Comparison of ENCODE assay signal across 8 cellular contexts in genomic region chr11:118996926-118997626, GRCh38. TPM values are rescaled to one million over a fixed set of nuclear protein-coding genes. Genes with fewer than 3 reads are reported as not detected.
A peak's percentile ranks its signal among the peaks of the same experiment; 100 is the strongest.
DNase-seq lines count a peak whose midpoint lies in the region; ATAC-seq and TF ChIP-seq lines count a peak whose summit lies in the region.

No MANE protein-coding gene starts in this region.

- no peak for TF ChIP-seq POLR2A in uterus (IDR thresholded peaks at IDR 0.05)

- peaks cover 0 to 50% (median 6%) of the 10 kb centered on the region in 3 donors for H3K36me3 Mint-ChIP-seq in CD8-positive, alpha-beta memory T cell
- H3K36me3 Mint-ChIP-seq in naive thymus-derived CD8-positive, alpha-beta T cell: peaks cover 0 to 28% (median 8%) of the 10 kb centered on the region in 3 donors

- H3K27me3 Mint-ChIP-seq in CD8-positive, alpha-beta memory T cell: peaks cover 0 to 3% of the 10 kb centered on the region in 2 donors
- no peaks in the 10 kb centered on the region for H3K27me3 Mint-ChIP-seq in naive thymus-derived CD8-positive, alpha-beta T cell

- ATAC-seq in GM21360 (IDR thresholded peaks at IDR 0.05; ENCODE audit: unreplicated experiment): peak; percentile 4
- peak; percentile 37 to 41 for ATAC-seq in naive thymus-derived CD8-positive, alpha-beta T cell

- TF ChIP-seq CTCF in epithelial cell of proximal tubule (conservative IDR thresholded peaks at IDR 0.05; ENCODE audit: low read depth, low read length) (no peak), uterus (IDR thresholded peaks at IDR 0.05) (no peak)

- H3K27ac ChIP-seq in CD8-positive, alpha-beta memory T cell (ENCODE audit: low read depth, low read length): peak overlapping the region; percentile 84
- H3K27ac ChIP-seq in uterus: peak overlapping the region; percentile 82 to 85

- no peaks in the 10 kb centered on the region for H3K27me3 ChIP-seq in CD8-positive, alpha-beta memory T cell (ENCODE audit: insufficient read depth, low read length, poor library complexity, severe bottlenecking)
- no peaks in the 10 kb centered on the region for H3K27me3 ChIP-seq in uterus

- H3K4me3 ChIP-seq in CD8-positive, alpha-beta memory T cell (ENCODE audit: low read length): peak overlapping the region; percentile 94
- H3K4me3 ChIP-seq in epithelial cell of proximal tubule (ENCODE audit: low read depth, low read length): peak overlapping the region; percentile 91
- peak overlapping the region; percentile 52 to 89 for H3K4me3 ChIP-seq in uterus

- peak in 4 of 5 donors; percentile 12 to 35 (median 16) for DNase-seq in CD8-positive, alpha-beta memory T cell
- DNase-seq in Kasumi-1 (lab: John Stamatoyannopoulos, UW) (peak; percentile 81 to 85), epithelial cell of proximal tubule (ENCODE audit: low read depth) (no peak), uterus (no peak), NCI-H446 treated with DMSO at 0.1 percent for 48 hours (lab: John Stamatoyannopoulos, UW) (no peak)
- peak; percentile 5 to 35 for DNase-seq in activated CD4-positive, alpha-beta T cell treated with anti-CD3 and anti-CD28 coated beads, Interleukin-2, amount 50 U/mL, for 24 hours (ENCODE audit: low read depth in 1 of 2, low spot score in 1 of 2)
- peak in 6 of 10 donors; percentile 9 to 30 (median 27) for DNase-seq in naive thymus-derived CD8-positive, alpha-beta T cell

- intact Hi-C loops in uterus (cut with DNase I; ENCODE audit: low total_unique reads): no loop called here

- CTCF ChIA-PET in CD8-positive, alpha-beta memory T cell (lab: Charles Lee): interaction anchor here (0.9 to 2.5 kb wide), 9 partner anchors 19 to 389 kb away, joined by 3 to 11 read pairs (median 3); partner anchors contain the start of genes CBL, PHLDB1, RPS25 and TRAPPC4

- H3K36me3 ChIP-seq in CD8-positive, alpha-beta memory T cell (ENCODE audit: insufficient read depth, low read length): peaks cover 11% of the 10 kb centered on the region
- H3K36me3 ChIP-seq in uterus: no peaks in the 10 kb centered on the region

- peak overlapping the region; percentile 79 to 100 (median 97) for H3K27ac Mint-ChIP-seq in CD8-positive, alpha-beta memory T cell
- H3K27ac Mint-ChIP-seq in naive thymus-derived CD8-positive, alpha-beta T cell: peak overlapping the region; percentile 89 to 99 (median 97)

- H3K4me1 ChIP-seq in CD8-positive, alpha-beta memory T cell (ENCODE audit: insufficient read depth, low read length): peaks cover 20% of the 10 kb centered on the region
- H3K4me1 ChIP-seq in uterus: peaks cover 0 to 5% of the 10 kb centered on the region in 2 donors

- H3K9me3 ChIP-seq in CD8-positive, alpha-beta memory T cell (ENCODE audit: low read length): no peaks in the 10 kb centered on the region
- no peaks in the 10 kb centered on the region for H3K9me3 ChIP-seq in uterus

- H3K4me3 Mint-ChIP-seq in CD8-positive, alpha-beta memory T cell: peak overlapping the region; percentile 90 to 99 (median 94)
- H3K4me3 Mint-ChIP-seq in naive thymus-derived CD8-positive, alpha-beta T cell: peak overlapping the region; percentile 88 to 99 (median 98)

- POLR2A ChIA-PET in CD8-positive, alpha-beta memory T cell (lab: Charles Lee): interaction anchor here (0.5 to 2.3 kb wide), 7 partner anchors 14 to 98 kb away, joined by 3 to 23 read pairs (median 5); partner anchors contain the start of genes RPS25 and TRAPPC4
- POLR2A ChIA-PET in naive thymus-derived CD8-positive, alpha-beta T cell (lab: Charles Lee): interaction anchor here (0.7 to 3.0 kb wide), 27 partner anchors 18 to 561 kb away, joined by 3 to 59 read pairs (median 4); partner anchors contain the start of genes C2CD2L, DDX6, DPAGT1 and FOXR1

- no peaks in the 10 kb centered on the region for H3K9me3 Mint-ChIP-seq in CD8-positive, alpha-beta memory T cell
- no peaks in the 10 kb centered on the region for H3K9me3 Mint-ChIP-seq in naive thymus-derived CD8-positive, alpha-beta T cell

- H3K4me1 Mint-ChIP-seq in CD8-positive, alpha-beta memory T cell: peaks cover 33 to 46% (median 34%) of the 10 kb centered on the region in 3 donors
- peaks cover 13 to 48% (median 45%) of the 10 kb centered on the region in 4 donors for H3K4me1 Mint-ChIP-seq in naive thymus-derived CD8-positive, alpha-beta T cell

RNA-seq across cellular contexts. Expression of gene CENATAC, which starts 0.9 kb away (rescaled TPM):
- total RNA-seq in CD8-positive, alpha-beta memory T cell: 10 to 100 TPM; 29.1 to 34.6 TPM
- 10.1 TPM for polyA plus RNA-seq in CD8-positive, alpha-beta memory T cell
- total RNA-seq in epithelial cell of proximal tubule (13.0 and 14.1 TPM in 2 replicates), uterus (10 to 100 TPM; 19.5 to 88.2 (median 49.7) TPM)
- 100 to 1,000 TPM; 141 to 144 TPM for total RNA-seq in naive thymus-derived CD8-positive, alpha-beta T cell
- polyA plus RNA-seq in naive thymus-derived CD8-positive, alpha-beta T cell: 1 to 10 TPM; 6.1 to 9.1 (median 8.7) TPM

RNA-seq across cellular contexts. Expression of gene RPS25, which starts 21.1 kb away (rescaled TPM):
- total RNA-seq in CD8-positive, alpha-beta memory T cell: 1,000 to 10,000 TPM; 1,415 to 1,447 TPM
- 4,526 TPM for polyA plus RNA-seq in CD8-positive, alpha-beta memory T cell
- total RNA-seq in epithelial cell of proximal tubule: 1,815 and 2,833 TPM in 2 replicates
- 1,000 to 10,000 TPM; 2,469 to 2,482 TPM for total RNA-seq in naive thymus-derived CD8-positive, alpha-beta T cell
- polyA plus RNA-seq in naive thymus-derived CD8-positive, alpha-beta T cell: 1,000 to 10,000 TPM; 5,252 to 6,742 (median 6,279) TPM
- 1,000 to 10,000 TPM; 1,075 to 3,325 (median 1,649) TPM for total RNA-seq in uterus

RNA-seq across cellular contexts. Expression of gene TRAPPC4, which starts 21.5 kb away (rescaled TPM):
- 100 to 1,000 TPM; 154 TPM for total RNA-seq in CD8-positive, alpha-beta memory T cell
- polyA plus RNA-seq in CD8-positive, alpha-beta memory T cell: 125 TPM
- 116 and 155 TPM in 2 replicates for total RNA-seq in epithelial cell of proximal tubule
- total RNA-seq in naive thymus-derived CD8-positive, alpha-beta T cell: 100 to 1,000 TPM; 100 to 109 TPM
- polyA plus RNA-seq in naive thymus-derived CD8-positive, alpha-beta T cell: 10 to 100 TPM; 73.0 to 97.6 (median 86.1) TPM
- total RNA-seq in uterus: 10 to 100 TPM in 2 of 4 donors, 1 to 10 TPM in 2; 8.2 to 55.4 (median 28.6) TPM

RNA-seq across cellular contexts. Expression of gene FOXR1, which starts 25.5 kb away (rescaled TPM):
- not detected for total RNA-seq in CD8-positive, alpha-beta memory T cell
- polyA plus RNA-seq in CD8-positive, alpha-beta memory T cell: not detected
- total RNA-seq in epithelial cell of proximal tubule: not detected in 2 replicates
- not detected for total RNA-seq in naive thymus-derived CD8-positive, alpha-beta T cell
- not detected for polyA plus RNA-seq in naive thymus-derived CD8-positive, alpha-beta T cell
- not detected for total RNA-seq in uterus

RNA-seq across cellular contexts. Expression of gene SLC37A4, which starts 33.6 kb away (rescaled TPM):
- 10 to 100 TPM; 22.7 to 28.5 TPM for total RNA-seq in CD8-positive, alpha-beta memory T cell
- 11.3 TPM for polyA plus RNA-seq in CD8-positive, alpha-beta memory T cell
- total RNA-seq in epithelial cell of proximal tubule: 59.2 and 60.0 TPM in 2 replicates
- total RNA-seq in naive thymus-derived CD8-positive, alpha-beta T cell: 10 to 100 TPM; 15.3 to 17.1 TPM
- polyA plus RNA-seq in naive thymus-derived CD8-positive, alpha-beta T cell: 10 to 100 TPM in 2 of 3 donors, 1 to 10 TPM in 1; 9.7 to 12.8 (median 12.1) TPM
- total RNA-seq in uterus: 10 to 100 TPM in 2 of 4 donors, 1 to 10 TPM in 2; 7.4 to 18.1 (median 11.9) TPM

Comparison
In these comparisons a context has a peak if more than half of its experiments do, and no peak if none do; other contexts are left out.
1. DNase-seq: peak in CD8-positive, alpha-beta memory T cell (4 of 5), Kasumi-1 (2 of 2), activated CD4-positive, alpha-beta T cell treated with anti-CD3 and anti-CD28 coated beads, Interleukin-2, amount 50 U/mL, for 24 hours (2 of 2) and naive thymus-derived CD8-positive, alpha-beta T cell (6 of 10); none in epithelial cell of proximal tubule (single experiment), uterus (0 of 2) and NCI-H446 treated with DMSO at 0.1 percent for 48 hours (single experiment).
2. Peak in every context shown above with its lines, with median percentiles within 50 percentile points of each other: H3K4me3 ChIP-seq.